In genomic region chr4:153573881-153574807, GRCh38 we compare ENCODE assay signal across 8 cellular contexts.
DNase-seq lines count a peak whose midpoint lies in the region; ATAC-seq and TF ChIP-seq lines count a peak whose summit lies in the region.

No MANE protein-coding gene starts in this region.

- TF ChIP-seq POLR2A in gastroesophageal sphincter (IDR thresholded peaks at IDR 0.05) = no peak

- H3K27me3 ChIP-seq in PC-3 (ENCODE audit: low read length) = no peaks in the 10 kb centered on the region
- no peaks in the 10 kb centered on the region for H3K27me3 ChIP-seq in gastroesophageal sphincter

- TF ChIP-seq EP300 in gastroesophageal sphincter (IDR thresholded peaks at IDR 0.05) = no peak

- BruUV-seq in PC-3 (replicated peaks; lab: Mats Ljungman, UMichigan) = no TSS peak

- H4K20me1 ChIP-seq in PC-3 (ENCODE audit: low read length) = no peaks in the 10 kb centered on the region

- POLR2A ChIA-PET in PC-3 (lab: Charles Lee; ENCODE audit: unreplicated experiment) = interaction anchor here (0.5 kb wide), 1 partner anchor 940 kb away, joined by 3 read pairs; no protein-coding TSS in a partner anchor

- TF ChIP-seq CTCF in PC-3 (conservative IDR thresholded peaks at IDR 0.05; ENCODE audit: low read depth, low read length) (peak; percentile 73), gastroesophageal sphincter (IDR thresholded peaks at IDR 0.05) (peak; percentile 41 to 83 (median 80))

- H3K27ac ChIP-seq in PC-3 (ENCODE audit: low read length) (no peak overlapping the region), gastroesophageal sphincter (peak overlapping the region in 3 of 4 donors; percentile 48 to 68 (median 56))

- no peaks in the 10 kb centered on the region for H3K79me2 ChIP-seq in PC-3 (ENCODE audit: low read length)

- intact Hi-C loops in PC-3 (cut with micrococcal nuclease) = loop anchor here (1.0 to 5.0 kb wide), 4 partner anchors 109 to 367 kb away; partner anchors contain the start of gene MND1

- H3K9me3 ChIP-seq in PC-3 (ENCODE audit: low read length) (no peaks in the 10 kb centered on the region), gastroesophageal sphincter (no peaks in the 10 kb centered on the region)

- no peak overlapping the region for H3K4me3 ChIP-seq in PC-3 (ENCODE audit: low read length)
- no peak overlapping the region for H3K4me3 ChIP-seq in gastroesophageal sphincter

- no peaks in the 10 kb centered on the region for H3F3A ChIP-seq in PC-3 (ENCODE audit: low read length, unreplicated experiment)

- no peak overlapping the region for H2AFZ ChIP-seq in PC-3 (ENCODE audit: low read length)

- no peaks in the 10 kb centered on the region for H3K36me3 ChIP-seq in PC-3 (ENCODE audit: low read depth, low read length)
- H3K36me3 ChIP-seq in gastroesophageal sphincter = no peaks in the 10 kb centered on the region

- H3K4me2 ChIP-seq in PC-3 (ENCODE audit: low read length) = no peak overlapping the region

- H3K9me2 ChIP-seq in PC-3 (replicated peaks; ENCODE audit: low read length) = no peaks in the 10 kb centered on the region

- CTCF ChIA-PET in PC-3 (lab: Charles Lee) = interaction anchor here (0.5 to 1.1 kb wide), 9 partner anchors 88 to 232 kb away, joined by 4 to 19 read pairs (median 7); partner anchors contain the start of genes MND1 and TMEM131L

- H3K9ac ChIP-seq in PC-3 (ENCODE audit: low read length) = no peak overlapping the region

- DNase-seq in NK-92 treated with Interleukin-12 subunit alpha and Interleukin-12 subunit beta, amount 100 ng/mL, for 24 hours (lab: John Stamatoyannopoulos, UW) = peak; percentile 3
- DNase-seq in NK-92 (lab: John Stamatoyannopoulos, UW; ENCODE audit: unreplicated experiment) (no peak), PC-3 (peak; percentile 64), putamen (ENCODE audit: low spot score) (peak; percentile 85)
- peak; percentile 55 for DNase-seq in activated effector memory CD4-positive, alpha-beta T cell treated with Interleukin-2 at 50 U/mL for 16 hours

- ATAC-seq in HG03064 (IDR thresholded peaks at IDR 0.05; ENCODE audit: low read depth, unreplicated experiment) (peak; percentile 53), PC-3 (peak; percentile 95), gastroesophageal sphincter (peak; percentile 81), HG03521 (IDR thresholded peaks at IDR 0.05; ENCODE audit: unreplicated experiment) (no peak)

- H3K4me1 ChIP-seq in PC-3 (ENCODE audit: insufficient read depth, low read length) = peaks cover 5% of the 10 kb centered on the region; the same call in 1 of the 2 replicates
- H3K4me1 ChIP-seq in gastroesophageal sphincter = peaks cover 0 to 49% (median 9%) of the 10 kb centered on the region in 3 donors

- WGBS in gastroesophageal sphincter (ENCODE audit: low coverage in 1 of 2), 2 donors = 41% methylated on average over 2 of the region's 4 CpGs; no CpG with 5 or more reads in 1 of the 2 donors
